Comparison of ENCODE assay signal across 8 cellular contexts in the genomic region with DNA sequence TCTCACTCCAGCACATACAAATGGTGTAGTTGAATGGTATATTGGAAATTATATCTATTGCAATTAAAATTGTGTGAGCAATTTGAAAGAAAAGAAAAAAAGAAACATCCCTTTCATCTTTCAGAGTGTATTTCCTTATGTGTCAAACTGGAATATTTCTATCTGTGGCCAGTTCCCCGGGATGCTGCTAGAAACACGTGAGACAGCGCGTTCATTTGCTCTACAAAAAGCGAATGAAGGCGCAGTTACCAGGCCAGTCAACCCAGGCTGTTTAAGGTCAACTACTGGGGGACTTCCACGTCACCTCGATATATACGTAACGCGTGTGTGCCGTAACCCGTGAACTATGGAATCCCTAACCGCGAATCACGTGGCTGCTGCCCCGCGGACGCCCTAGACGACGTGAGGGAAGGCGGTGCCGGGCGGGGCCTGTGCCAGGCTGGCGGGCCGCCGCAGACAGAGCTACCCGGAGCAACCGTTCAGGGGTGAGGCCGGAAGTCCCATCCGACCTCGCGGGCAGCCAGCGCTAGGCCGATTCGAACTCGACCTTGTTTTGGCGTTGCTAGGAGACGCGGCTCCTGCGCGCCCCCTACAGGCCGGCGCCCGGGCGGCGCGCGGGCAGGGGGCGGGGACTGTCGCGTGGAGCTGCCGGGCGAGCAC. TPM values are rescaled to one million over a fixed set of nuclear protein-coding genes. Genes with fewer than 3 reads are reported as not detected.
A peak's percentile ranks its signal among the peaks of the same experiment; 100 is the strongest.
DNase-seq lines count a peak whose midpoint lies in the region; ATAC-seq and TF ChIP-seq lines count a peak whose summit lies in the region.

No MANE protein-coding gene starts in this region.

- H3K36me3 ChIP-seq in kidney epithelial cell (ENCODE audit: control insufficient read depth, insufficient read depth, low read length): no peaks in the 10 kb centered on the region

- ATAC-seq in GM18873 (IDR thresholded peaks at IDR 0.05; ENCODE audit: low FRiP score, unreplicated experiment) (peak; percentile 84), HG03159 (IDR thresholded peaks at IDR 0.05; ENCODE audit: unreplicated experiment) (peak; percentile 89)
- ATAC-seq in activated CD4-positive, CD25-positive, alpha-beta regulatory T cell treated with anti-CD3 and anti-CD28 coated beads, Interleukin-2, amount 50 U/mL, for 24 hours: peak; percentile 93 to 94

- peak; percentile 67 for TF ChIP-seq CTCF in AG04450 (IDR thresholded peaks at IDR 0.05; ENCODE audit: low read depth, low read length)
- TF ChIP-seq CTCF in kidney epithelial cell (IDR thresholded peaks at IDR 0.05; ENCODE audit: insufficient read depth, low read length, poor library complexity, severe bottlenecking): peak; percentile 46

- H3K27me3 ChIP-seq in AG04450 (ENCODE audit: control insufficient read depth, insufficient read depth, low read length) (no peaks in the 10 kb centered on the region), kidney epithelial cell (ENCODE audit: control insufficient read depth, insufficient read depth, low read length) (no peaks in the 10 kb centered on the region)

- DNase-seq in AG04450 (ENCODE audit: low read depth, low spot score) (peak; percentile 49), NCI-H2227 (lab: John Stamatoyannopoulos, UW; ENCODE audit: unreplicated experiment) (peak; percentile 95), cerebellar cortex (ENCODE audit: low spot score) (peak; percentile 71), kidney epithelial cell (ENCODE audit: low read depth) (peak; percentile 69)
- DNase-seq in stimulated activated CD4-positive, alpha-beta T cell treated with anti-CD3 and anti-CD28 coated beads, Interleukin-15, amount 100 ng/mL, for 48 hours (ENCODE audit: low read depth in 2 of 2): peak; percentile 89 to 92

- H3K4me3 ChIP-seq in AG04450 (ENCODE audit: low read depth, low read length) (peak overlapping the region; percentile 88), kidney epithelial cell (ENCODE audit: low read depth, low read length) (peak overlapping the region; percentile 97)

- CTCF ChIA-PET in AG04450 (lab: Charles Lee): interaction anchor here (0.5 to 9.8 kb wide), 101 partner anchors 10 to 1302 kb away, joined by 3 to 104 read pairs (median 4); no protein-coding TSS in a partner anchor

- POLR2A ChIA-PET in AG04450 (lab: Yijun Ruan, JAX): interaction anchor here (0.6 to 1.6 kb wide), 5 partner anchors 16 to 265 kb away, joined by 3 to 13 read pairs (median 5); no protein-coding TSS in a partner anchor

- H3K27ac ChIP-seq in AG04450 (ENCODE audit: low read depth, low read length): peak overlapping the region; percentile 79

- H3K9me3 ChIP-seq in AG04450 (ENCODE audit: control insufficient read depth, insufficient read depth, low read length): no peaks in the 10 kb centered on the region; the same call in 1 of the 2 replicates

RNA-seq across cellular contexts. Expression of a gene that starts 1.1 kb away (rescaled TPM):
- polyA plus RNA-seq in AG04450 (2011; rRNA removed): 18.3 and 31.0 TPM in 2 replicates
- 7.4 and 18.2 TPM in 2 replicates for polyA minus RNA-seq in AG04450 (2011; rRNA and poly(A)+ RNA removed)
- 18.6 and 22.8 TPM in 2 replicates for total RNA-seq in kidney epithelial cell

Comparison
In these comparisons a context has a peak if more than half of its experiments do, and no peak if none do; other contexts are left out.
1. Peak in every context shown above with its lines: DNase-seq, ATAC-seq, H3K4me3 ChIP-seq and H3K27ac ChIP-seq.